ENCODE assay signal across 23 cellular contexts in genomic region chr7:91357379-91357778, GRCh38.
A peak's percentile ranks its signal among the peaks of the same experiment; 100 is the strongest.
DNase-seq lines count a peak whose midpoint lies in the region; ATAC-seq, FAIRE-seq and TF ChIP-seq lines count a peak whose summit lies in the region.
"Had no signal": no experiment of that assay in that cellular context is flagged by ENCODE, and none has a peak within 500 bp of the region (broad histone marks: within the 10 kb centered on the region; RNA-seq: fewer than 3 reads in every experiment).

No MANE protein-coding gene starts in this region.

- ATAC-seq in SK-N-SH treated with all-trans-retinoic acid at 6 μM for 48 hours (no peak), left lung (no peak)
- ATAC-seq: activated CD8-positive, alpha-beta T cell treated with anti-CD3 and anti-CD28 coated beads, Interleukin-2, amount 10 ng/mL, durations not matched to agents 7 days and 5 days; stimulated activated naive CD8-positive, alpha-beta T cell treated with anti-CD3 and anti-CD28 coated beads, Interleukin-15, amount 100 ng/mL, for 72 hours had no signal

- TF ChIP-seq POLR2A in thyroid gland (IDR thresholded peaks at IDR 0.05): no peak

- TF ChIP-seq CTCF in left lung (IDR thresholded peaks at IDR 0.05) (no peak), thyroid gland (IDR thresholded peaks at IDR 0.05) (no peak)

- H3K27me3 Mint-ChIP-seq in T-helper 2 cell treated with Interferon-gamma antibody and Interleukin-4, amounts not matched to agents 5 μg/mL and 100 μg/mL, for 36 hours (ENCODE audit: low read depth): no peaks in the 10 kb centered on the region

- DNase-seq in NCI-H524 (lab: John Stamatoyannopoulos, UW): peak; percentile 37 to 64
- peak; percentile 10 for DNase-seq in fibroblast of peridontal ligament (ENCODE audit: extremely low read depth)
- DNase-seq in urothelium cell line (ENCODE audit: low spot score): no peak
- DNase-seq in left lung: no peak
- DNase-seq in thyroid gland: no peak
- DNase-seq in T-helper 2 cell treated with Interferon-gamma antibody and Interleukin-4, amounts not matched to agents 5 μg/mL and 100 μg/mL, for 36 hours (ENCODE audit: low spot score): no peak
- no peak for DNase-seq in activated T-cell treated with anti-CD3 and anti-CD28 coated beads for 4 hours
- DNase-seq: activated CD4-positive, CD25-positive, alpha-beta regulatory T cell treated with anti-CD3 and anti-CD28 coated beads, Interleukin-2, amount 50 U/mL, for 72 hours; activated CD8-positive, alpha-beta T cell treated with anti-CD3 and anti-CD28 coated beads, Interleukin-2, amount 10 ng/mL, durations not matched to agents 7 days and 5 days; activated T-cell treated with anti-CD3 and anti-CD28 coated beads, Interleukin-2, amount 50 U/mL, for 24 hours; brain microvascular endothelial cell; effector CD4-positive, alpha-beta T cell; erythroblast; KBM-7; kidney; NCI-H1436 treated with DMSO at 0.1 percent for 48 hours; NCI-H2171 treated with DMSO at 0.1 percent for 48 hours; Right ventricle myocardium superior; stimulated activated naive CD8-positive, alpha-beta T cell treated with anti-CD3 and anti-CD28 coated beads, Interleukin-15, amount 100 ng/mL, for 72 hours; transverse colon had no signal

- H3K4me3 Mint-ChIP-seq in T-helper 2 cell treated with Interferon-gamma antibody and Interleukin-4, amounts not matched to agents 5 μg/mL and 100 μg/mL, for 36 hours: no peak overlapping the region
- H3K4me3 Mint-ChIP-seq: activated CD8-positive, alpha-beta T cell treated with anti-CD3 and anti-CD28 coated beads, Interleukin-2, amount 10 ng/mL, durations not matched to agents 7 days and 5 days; activated T-cell treated with anti-CD3 and anti-CD28 coated beads, Interleukin-2, amount 50 U/mL, for 24 hours; stimulated activated naive CD8-positive, alpha-beta T cell treated with anti-CD3 and anti-CD28 coated beads, Interleukin-15, amount 100 ng/mL, for 72 hours had no signal

- FAIRE-seq in urothelium cell line (lab: Jason Lieb, UNC): peak; percentile 90
- FAIRE-seq: GM19239, HTR-8/SVneo, kidney had no signal

- H3K4me1 Mint-ChIP-seq in T-helper 2 cell treated with Interferon-gamma antibody and Interleukin-4, amounts not matched to agents 5 μg/mL and 100 μg/mL, for 36 hours (ENCODE audit: low read depth): no peaks in the 10 kb centered on the region
- H3K4me1 Mint-ChIP-seq: stimulated activated naive CD8-positive, alpha-beta T cell treated with anti-CD3 and anti-CD28 coated beads, Interleukin-15, amount 100 ng/mL, for 72 hours had no signal

- H3K9me3 ChIP-seq in left lung (no peaks in the 10 kb centered on the region), thyroid gland (no peaks in the 10 kb centered on the region)
- H3K9me3 ChIP-seq: transverse colon had no signal

- 91 to 96% methylated on average over 1 of the region's 1 CpG for WGBS in thyroid gland, 2 donors

- no peaks in the 10 kb centered on the region for H3K9me3 Mint-ChIP-seq in T-helper 2 cell treated with Interferon-gamma antibody and Interleukin-4, amounts not matched to agents 5 μg/mL and 100 μg/mL, for 36 hours
- H3K9me3 Mint-ChIP-seq: activated T-cell treated with anti-CD3 and anti-CD28 coated beads, Interleukin-2, amount 50 U/mL, for 24 hours; stimulated activated naive CD8-positive, alpha-beta T cell treated with anti-CD3 and anti-CD28 coated beads, Interleukin-15, amount 100 ng/mL, for 72 hours had no signal

- H3K27ac Mint-ChIP-seq in T-helper 2 cell treated with Interferon-gamma antibody and Interleukin-4, amounts not matched to agents 5 μg/mL and 100 μg/mL, for 36 hours: no peak overlapping the region
- H3K27ac Mint-ChIP-seq: activated CD8-positive, alpha-beta T cell treated with anti-CD3 and anti-CD28 coated beads, Interleukin-2, amount 10 ng/mL, durations not matched to agents 7 days and 5 days; activated T-cell treated with anti-CD3 and anti-CD28 coated beads, Interleukin-2, amount 50 U/mL, for 24 hours; stimulated activated naive CD8-positive, alpha-beta T cell treated with anti-CD3 and anti-CD28 coated beads, Interleukin-15, amount 100 ng/mL, for 72 hours had no signal

- H3K27ac ChIP-seq in left lung: no peak overlapping the region
- no peak overlapping the region for H3K27ac ChIP-seq in thyroid gland
- H3K27ac ChIP-seq: brain microvascular endothelial cell, transverse colon had no signal

- no peaks in the 10 kb centered on the region for H3K36me3 Mint-ChIP-seq in T-helper 2 cell treated with Interferon-gamma antibody and Interleukin-4, amounts not matched to agents 5 μg/mL and 100 μg/mL, for 36 hours (ENCODE audit: low read depth)

- H3K4me3 ChIP-seq in left lung (no peak overlapping the region), thyroid gland (replicated peaks in 1 of 3) (no peak overlapping the region)
- H3K4me3 ChIP-seq: transverse colon had no signal

- H3K4me1 ChIP-seq in left lung: peaks cover 0 to 3% of the 10 kb centered on the region in 2 donors
- H3K4me1 ChIP-seq in thyroid gland: no peaks in the 10 kb centered on the region
- H3K4me1 ChIP-seq: transverse colon had no signal

- H3K27me3 ChIP-seq in left lung: no peaks in the 10 kb centered on the region
- H3K27me3 ChIP-seq in thyroid gland: no peaks in the 10 kb centered on the region
- H3K27me3 ChIP-seq: brain microvascular endothelial cell, transverse colon had no signal

- H3K36me3 ChIP-seq in left lung: no peaks in the 10 kb centered on the region
- H3K36me3 ChIP-seq in thyroid gland: no peaks in the 10 kb centered on the region
- H3K36me3 ChIP-seq: brain microvascular endothelial cell, transverse colon had no signal

- intact Hi-C loops in left lung (cut with DNase I): no loop called here
- intact Hi-C loops in thyroid gland (cut with DNase I): no loop called here

TF ChIP-seq in SK-N-SH treated with all-trans-retinoic acid at 6 μM for 48 hours, 23 proteins besides CTCF, POLR2A, EP300 and RAD21:
- no peak for TF ChIP-seq ISL1 (CRISPR knock-in tag; IDR thresholded peaks at IDR 0.05)
- no peak for TF ChIP-seq SNAI2 (CRISPR knock-in tag; IDR thresholded peaks at IDR 0.05)
- TF ChIP-seq ESRRG (CRISPR knock-in tag; IDR thresholded peaks at IDR 0.05): no peak
- TF ChIP-seq OSR1 (CRISPR knock-in tag; IDR thresholded peaks at IDR 0.05): no peak
- no peak for TF ChIP-seq CREB5 (CRISPR knock-in tag; IDR thresholded peaks at IDR 0.05; ENCODE audit: low read depth)
- TF ChIP-seq TCF4 (CRISPR knock-in tag; IDR thresholded peaks at IDR 0.05; ENCODE audit: borderline replicate concordance): peak; percentile 21; the same call in 1 of the 2 replicates
- TF ChIP-seq ZC3H10 (CRISPR knock-in tag; IDR thresholded peaks at IDR 0.05): no peak
- TF ChIP-seq ZNF70 (CRISPR knock-in tag; IDR thresholded peaks at IDR 0.05): no peak

Comparison
In these comparisons a context has a peak if more than half of its experiments do, and no peak if none do; other contexts are left out.
1. DNase-seq: peak in NCI-H524 (2 of 2) and fibroblast of peridontal ligament (single experiment); none in urothelium cell line (single experiment), left lung (0 of 2), thyroid gland (0 of 2), T-helper 2 cell treated with Interferon-gamma antibody and Interleukin-4, amounts not matched to agents 5 μg/mL and 100 μg/mL, for 36 hours (single experiment) and activated T-cell treated with anti-CD3 and anti-CD28 coated beads for 4 hours (single experiment).